Comparison of ENCODE assay signal across 8 cellular contexts in genomic region chr15:101295607-101296225, GRCh38. TPM values are rescaled to one million over a fixed set of nuclear protein-coding genes. Genes with fewer than 3 reads are reported as not detected.
DNase-seq lines count a peak whose midpoint lies in the region; ATAC-seq and TF ChIP-seq lines count a peak whose summit lies in the region.

No MANE protein-coding gene starts in this region.

- no peaks in the 10 kb centered on the region for H3K9me3 ChIP-seq in CD8-positive, alpha-beta memory T cell (ENCODE audit: low read length)
- no peaks in the 10 kb centered on the region for H3K9me3 ChIP-seq in MG63
- no peaks in the 10 kb centered on the region for H3K9me3 ChIP-seq in upper lobe of left lung

- peak overlapping the region; percentile 54 to 98 (median 92) for H3K27ac Mint-ChIP-seq in CD8-positive, alpha-beta memory T cell
- H3K27ac Mint-ChIP-seq in memory B cell = peak overlapping the region; percentile 97

- peak overlapping the region; percentile 93 for H3K4me3 ChIP-seq in CD8-positive, alpha-beta memory T cell (ENCODE audit: low read length)
- H3K4me3 ChIP-seq in MG63 (peak overlapping the region; percentile 98), upper lobe of left lung (peak overlapping the region; percentile 79 to 100 (median 88))

- DNase-seq in CD8-positive, alpha-beta memory T cell = no peak
- DNase-seq in MG63 (no peak), caudate nucleus (lab: John Stamatoyannopoulos, UW) (no peak), memory B cell (ENCODE audit: low spot score in 2 of 2) (no peak), upper lobe of left lung (peak in 1 of 2 donors; percentile 89), NCI-H226 (no peak)

- POLR2A ChIA-PET in CD8-positive, alpha-beta memory T cell (lab: Charles Lee) = interaction anchor here (1.0 to 1.4 kb wide), 6 partner anchors 38 to 428 kb away, joined by 3 to 7 read pairs (median 3); partner anchors contain the start of genes CHSY1 and TARS3

- peaks cover 0 to 3% of the 10 kb centered on the region in 2 donors for H3K27me3 Mint-ChIP-seq in CD8-positive, alpha-beta memory T cell
- H3K27me3 Mint-ChIP-seq in memory B cell = no peaks in the 10 kb centered on the region

- peak overlapping the region; percentile 91 to 96 (median 93) for H3K4me3 Mint-ChIP-seq in CD8-positive, alpha-beta memory T cell
- peak overlapping the region; percentile 95 for H3K4me3 Mint-ChIP-seq in memory B cell

- peak overlapping the region; percentile 98 for H3K27ac ChIP-seq in CD8-positive, alpha-beta memory T cell (ENCODE audit: low read depth, low read length)
- peak overlapping the region; percentile 52 for H3K27ac ChIP-seq in caudate nucleus (ENCODE audit: low read depth, low read length)
- H3K27ac ChIP-seq in upper lobe of left lung = peak overlapping the region; percentile 94 to 97 (median 96)

- no peak for TF ChIP-seq EP300 in upper lobe of left lung (IDR thresholded peaks at IDR 0.05)

- no peaks in the 10 kb centered on the region for H3K9me3 Mint-ChIP-seq in CD8-positive, alpha-beta memory T cell
- H3K9me3 Mint-ChIP-seq in memory B cell = no peaks in the 10 kb centered on the region

- H3K4me1 ChIP-seq in CD8-positive, alpha-beta memory T cell (ENCODE audit: insufficient read depth, low read length) = peaks cover 28% of the 10 kb centered on the region
- peaks cover 24 to 34% (median 27%) of the 10 kb centered on the region in 4 donors for H3K4me1 ChIP-seq in upper lobe of left lung

- peaks cover 40 to 52% (median 43%) of the 10 kb centered on the region in 3 donors for H3K4me1 Mint-ChIP-seq in CD8-positive, alpha-beta memory T cell
- peaks cover 25% of the 10 kb centered on the region for H3K4me1 Mint-ChIP-seq in memory B cell

- CTCF ChIA-PET in CD8-positive, alpha-beta memory T cell (lab: Charles Lee) = interaction anchor here (1.6 to 4.3 kb wide), 7 partner anchors 10 to 428 kb away, joined by 3 to 31 read pairs (median 8); partner anchors contain the start of gene TARS3

- peaks cover 14% of the 10 kb centered on the region for H3K36me3 ChIP-seq in CD8-positive, alpha-beta memory T cell (ENCODE audit: insufficient read depth, low read length)
- peaks cover 36% of the 10 kb centered on the region for H3K36me3 ChIP-seq in MG63
- peaks cover 0 to 11% (median 2%) of the 10 kb centered on the region in 4 donors for H3K36me3 ChIP-seq in upper lobe of left lung

- TF ChIP-seq CTCF in upper lobe of left lung (IDR thresholded peaks at IDR 0.05) = no peak

- peaks cover 0 to 34% (median 0%) of the 10 kb centered on the region in 3 donors for H3K36me3 Mint-ChIP-seq in CD8-positive, alpha-beta memory T cell
- H3K36me3 Mint-ChIP-seq in memory B cell = no peaks in the 10 kb centered on the region

- TF ChIP-seq POLR2A in upper lobe of left lung (IDR thresholded peaks at IDR 0.05) = no peak

- ATAC-seq in memory B cell (ENCODE audit: low read depth) (no peak), upper lobe of left lung (ENCODE audit: low FRiP score in 2 of 2) (no peak), GM21423 (IDR thresholded peaks at IDR 0.05; ENCODE audit: unreplicated experiment) (no peak), HG02610 (IDR thresholded peaks at IDR 0.05; ENCODE audit: unreplicated experiment) (no peak)

- WGBS in upper lobe of left lung, 2 donors = 3 to 5% methylated on average over 10 to 22 of the region's 22 CpGs

- H3K27me3 ChIP-seq in CD8-positive, alpha-beta memory T cell (ENCODE audit: insufficient read depth, low read length, poor library complexity, severe bottlenecking) = no peaks in the 10 kb centered on the region
- H3K27me3 ChIP-seq in MG63 = no peaks in the 10 kb centered on the region
- no peaks in the 10 kb centered on the region for H3K27me3 ChIP-seq in upper lobe of left lung

RNA-seq across cellular contexts. Expression of gene SNRPA1, which starts 0.7 kb away (rescaled TPM):
- total RNA-seq in CD8-positive, alpha-beta memory T cell = 100 to 1,000 TPM; 213 to 225 TPM
- polyA plus RNA-seq in CD8-positive, alpha-beta memory T cell = 74.4 TPM
- 134 and 190 TPM in 2 replicates for total RNA-seq in MG63 (2014; rRNA removed; shearing (Covaris generic); ENCODE audit: low replicate concordance)
- total RNA-seq in upper lobe of left lung = 10 to 100 TPM; 32.1 to 53.4 (median 40.2) TPM

RNA-seq across cellular contexts. Expression of gene SELENOS, which starts 18.4 kb away (rescaled TPM):
- total RNA-seq in CD8-positive, alpha-beta memory T cell = 10 to 100 TPM; 46.7 to 47.8 TPM
- 81.2 TPM for polyA plus RNA-seq in CD8-positive, alpha-beta memory T cell
- total RNA-seq in MG63 (2014; rRNA removed; shearing (Covaris generic); ENCODE audit: low replicate concordance) = 131 and 133 TPM in 2 replicates
- total RNA-seq in upper lobe of left lung = 100 to 1,000 TPM in 2 of 6 donors, 10 to 100 TPM in 4; 48.2 to 106 (median 78.2) TPM

RNA-seq across cellular contexts. Expression of gene CHSY1, which starts 43.9 kb away (rescaled TPM):
- total RNA-seq in CD8-positive, alpha-beta memory T cell = 10 to 100 TPM; 49.4 to 49.7 TPM
- 3.6 TPM for polyA plus RNA-seq in CD8-positive, alpha-beta memory T cell
- 9.5 and 11.0 TPM in 2 replicates for total RNA-seq in MG63 (2014; rRNA removed; shearing (Covaris generic); ENCODE audit: low replicate concordance)
- total RNA-seq in upper lobe of left lung = 10 to 100 TPM; 12.4 to 38.3 (median 23.7) TPM
